14 cellular contexts compared by ENCODE assay signal in the genomic region with DNA sequence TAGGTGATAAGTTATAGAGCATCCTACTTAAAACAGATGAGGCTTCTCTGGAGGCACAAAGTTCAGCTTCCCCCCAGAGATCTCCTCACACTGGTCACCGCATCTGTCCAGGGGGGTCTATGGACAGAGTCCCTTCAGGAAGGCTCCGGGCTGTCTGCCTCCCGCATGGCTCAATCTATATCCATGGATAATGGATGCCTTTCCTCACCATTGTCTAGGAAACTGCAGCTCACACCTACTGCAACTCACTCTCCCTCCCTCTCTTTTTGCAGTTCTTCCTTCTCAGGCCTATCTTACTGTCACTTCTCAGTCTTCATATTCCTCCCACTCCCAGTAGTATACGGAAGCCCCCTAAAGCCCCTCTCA.
DNase-seq lines count a peak whose midpoint lies in the region; FAIRE-seq and TF ChIP-seq lines count a peak whose summit lies in the region.
"Had no signal": no experiment of that assay in that cellular context is flagged by ENCODE, and none has a peak within 500 bp of the region (broad histone marks: within the 10 kb centered on the region; RNA-seq: fewer than 3 reads in every experiment).

No MANE protein-coding gene starts in this region.

- H3K27ac Mint-ChIP-seq in H9 (peak overlapping the region; percentile 32 to 92 (median 69); a peak in 6 of 7 replicates), nephron progenitor cell (peak overlapping the region; percentile 57)

- H3K23me2 ChIP-seq in H9 (ENCODE audit: insufficient read length, low read depth, low read length, poor library complexity, severe bottlenecking) (no peaks in the 10 kb centered on the region), H1 (ENCODE audit: low read depth, low read length) (no peaks in the 10 kb centered on the region)

- POLR2A ChIA-PET in H1 (lab: Charles Lee; ENCODE audit: partially characterized antibody) = no interaction called here

- H3K4ac ChIP-seq in H9 (ENCODE audit: low read depth, low read length) (no peak overlapping the region), H1 (replicated peaks; ENCODE audit: insufficient read length, low read depth, low read length) (no peak overlapping the region)

- H3K27ac ChIP-seq in H9 (ENCODE audit: insufficient read length, low read depth, low read length) (no peak overlapping the region), H1 (ENCODE audit: low read depth, low read length) (no peak overlapping the region; the same call in 1 of the 2 replicates)

- H3K36me3 Mint-ChIP-seq in H9 (ENCODE audit: insufficient read depth in 1 of 3, low read depth in 3 of 3) (peaks cover 0 to 5% (median 0%) of the 10 kb centered on the region in 3 experiments; a peak in 3 of 7 replicates), nephron progenitor cell (ENCODE audit: low read depth) (no peaks in the 10 kb centered on the region)

- H2BK15ac ChIP-seq in H9 (ENCODE audit: low read depth, low read length) (no peak overlapping the region), H1 (ENCODE audit: low read length) (no peak overlapping the region; the same call in 1 of the 2 replicates)

- H2AK5ac ChIP-seq in H9 (ENCODE audit: insufficient read length, low read length) = no peak overlapping the region
- no peak overlapping the region for H2AK5ac ChIP-seq in H1 (ENCODE audit: low read depth, low read length)

- H3K36me3 ChIP-seq in NT2/D1 (ENCODE audit: insufficient read depth, insufficient read length, low read length) = no peaks in the 10 kb centered on the region
- no peaks in the 10 kb centered on the region for H3K36me3 ChIP-seq in H1 (ENCODE audit: control insufficient read depth in 2 of 4, insufficient read depth in 4 of 4, low read length in 3 of 4)

- H3K9me3 ChIP-seq in H9 (ENCODE audit: control insufficient read depth, low read depth, low read length) = no peaks in the 10 kb centered on the region
- H3K9me3 ChIP-seq in NT2/D1 (ENCODE audit: insufficient read depth, low read length) = no peaks in the 10 kb centered on the region
- no peaks in the 10 kb centered on the region for H3K9me3 ChIP-seq in H1 (ENCODE audit: insufficient read depth in 2 of 2, low read depth in 1 of 2, low read length in 1 of 2)

- no peak overlapping the region for H3T11ph ChIP-seq in H9 (ENCODE audit: low read length)

- H2BK20ac ChIP-seq in H9 (ENCODE audit: low read depth, low read length, poor library complexity, severe bottlenecking) = no peak overlapping the region
- H2BK20ac ChIP-seq in H1 (ENCODE audit: low read length) = peak overlapping the region; percentile 78; the same call in 1 of the 2 replicates

- peaks cover 1 to 4% of the 10 kb centered on the region in 2 experiments; a peak in 4 of 5 replicates for H3K9me3 Mint-ChIP-seq in H9
- peaks cover 5% of the 10 kb centered on the region for H3K9me3 Mint-ChIP-seq in nephron progenitor cell

- H3K9ac ChIP-seq in H9 (ENCODE audit: extremely low read depth, insufficient read length, low read length) = no peak overlapping the region
- H3K9ac ChIP-seq in NT2/D1 (ENCODE audit: insufficient read length, low read depth) = no peak overlapping the region
- H3K9ac ChIP-seq in H1 (replicated peaks in 1 of 4; ENCODE audit: extremely low read depth in 1 of 4, low read depth in 3 of 4, low read length in 3 of 4) = no peak overlapping the region

- H2BK12ac ChIP-seq in H9 (ENCODE audit: insufficient read length, low read depth, low read length) = no peak overlapping the region
- peak overlapping the region; percentile 28; the same call in 1 of the 2 replicates for H2BK12ac ChIP-seq in H1 (ENCODE audit: low read depth, low read length)

- H3K4me3 ChIP-seq in NT2/D1 (ENCODE audit: insufficient read length, low read depth) = no peak overlapping the region
- H3K4me3 ChIP-seq in H1 (ENCODE audit: extremely low read depth in 1 of 4, insufficient read depth in 2 of 4, low read depth in 3 of 4, low read length in 4 of 4) = 0 out of 8 replicates have a peak overlapping the region, but pooled peaks of 1 of the 4 experiments have one; percentile 15

- H4K5ac ChIP-seq in H9 (ENCODE audit: insufficient read length, low read depth, low read length) (no peak overlapping the region), H1 (ENCODE audit: insufficient read length, low read depth, low read length) (no peak overlapping the region)

- TF ChIP-seq RAD21 in H1 (IDR thresholded peaks at IDR 0.05 in 1 of 2, conservative IDR thresholded peaks at IDR 0.05 in 1 of 2; ENCODE audit: low read depth in 2 of 2, low read length in 2 of 2) = no peak

- peak overlapping the region; percentile 0 to 8; a peak in 2 of 5 replicates for H3K4me3 Mint-ChIP-seq in H9
- H3K4me3 Mint-ChIP-seq in nephron progenitor cell = no peak overlapping the region

- H4K8ac ChIP-seq in H9 (replicated peaks; ENCODE audit: insufficient read length, low read depth, low read length) = no peak overlapping the region
- no peak overlapping the region for H4K8ac ChIP-seq in H1 (ENCODE audit: extremely low read depth, insufficient read depth, low read length)

- no peak for TF ChIP-seq EP300 in H1 (IDR thresholded peaks at IDR 0.05; ENCODE audit: borderline replicate concordance in 1 of 2, low read depth in 2 of 2, low read length in 2 of 2)

- H2BK5ac ChIP-seq in H9 (ENCODE audit: insufficient read length, low read length) (no peak overlapping the region), H1 (ENCODE audit: low read depth, low read length) (peak overlapping the region; percentile 16; the same call in 1 of the 2 replicates)

- H3K79me2 ChIP-seq in H9 (ENCODE audit: insufficient read depth, low read length) = no peaks in the 10 kb centered on the region
- H3K79me2 ChIP-seq in H1 (ENCODE audit: control insufficient read depth in 1 of 2, insufficient read depth in 2 of 2, low read length in 2 of 2) = no peaks in the 10 kb centered on the region

- H3K18ac ChIP-seq in H9 (ENCODE audit: insufficient read length, low read depth, low read length) (no peak overlapping the region), H1 (ENCODE audit: extremely low read depth, low read length) (no peak overlapping the region; the same call in 1 of the 2 replicates)

- H3K4me2 ChIP-seq in H9 (ENCODE audit: insufficient read depth, insufficient read length, low read length) = no peak overlapping the region
- H3K4me2 ChIP-seq in H1 (ENCODE audit: insufficient read depth in 1 of 2, low read depth in 2 of 2, low read length in 2 of 2) = peak overlapping the region; percentile 21 to 45; a peak in 2 of 4 replicates

- H3K23ac ChIP-seq in H9 (ENCODE audit: insufficient read length, low read depth, low read length) = no peak overlapping the region
- H3K23ac ChIP-seq in H1 (ENCODE audit: insufficient read length) = no peak overlapping the region

- H2AFZ ChIP-seq in H9 (ENCODE audit: low read length) = no peak overlapping the region
- peak overlapping the region; percentile 54; the same call in 1 of the 2 replicates for H2AFZ ChIP-seq in H1 (ENCODE audit: low read length)

- H4K20me1 ChIP-seq in H9 (ENCODE audit: control insufficient read depth, insufficient read depth, insufficient read length) (no peaks in the 10 kb centered on the region), H1 (replicated peaks in 1 of 2; ENCODE audit: control insufficient read depth in 1 of 2, insufficient read depth in 2 of 2, low read length in 2 of 2) (no peaks in the 10 kb centered on the region)

- H3K4me1 Mint-ChIP-seq in H9 (peaks cover 37 to 46% of the 10 kb centered on the region in 2 experiments), nephron progenitor cell (peaks cover 16% of the 10 kb centered on the region)

- CTCF ChIA-PET in H1 (lab: Charles Lee; ENCODE audit: partially characterized antibody) = interaction anchor here (0.7 to 1.9 kb wide), 4 partner anchors 12 to 338 kb away, joined by 3 to 9 read pairs (median 4); no protein-coding TSS in a partner anchor

- H3K4me1 ChIP-seq in H9 (ENCODE audit: insufficient read depth, low read length) (peaks cover 7% of the 10 kb centered on the region; the same call in 1 of the 2 replicates), NT2/D1 (ENCODE audit: insufficient read depth, insufficient read length) (no peaks in the 10 kb centered on the region), H1 (replicated peaks in 1 of 4; ENCODE audit: control insufficient read depth in 3 of 4, insufficient read depth in 4 of 4, low read length in 3 of 4) (peaks cover 0 to 12% (median 4%) of the 10 kb centered on the region in 4 experiments; a peak in 6 of 7 replicates)

- H3K27me3 ChIP-seq in H9 (ENCODE audit: insufficient read depth, low read length) (no peaks in the 10 kb centered on the region), NT2/D1 (ENCODE audit: insufficient read depth, insufficient read length) (no peaks in the 10 kb centered on the region), H1 (replicated peaks in 1 of 4; ENCODE audit: control insufficient read depth in 3 of 4, extremely low read depth in 1 of 4, insufficient read depth in 3 of 4, low read length in 3 of 4) (no peaks in the 10 kb centered on the region)

- TF ChIP-seq CTCF in H9 (conservative IDR thresholded peaks at IDR 0.05) = no peak
- no peak for TF ChIP-seq CTCF in H1 (IDR thresholded peaks at IDR 0.05; ENCODE audit: control extremely low read depth in 1 of 3, insufficient read depth in 1 of 3, low read depth in 1 of 3, low read length in 3 of 3)
- no peak for TF ChIP-seq CTCF in nephron progenitor cell (IDR thresholded peaks at IDR 0.05)

- no CpG with 5 or more reads among the region's 4 CpGs for WGBS in H9 (ENCODE audit: extremely low coverage, insufficient read length, low lambda C conversion rate)
- 62% methylated on average over 4 of the region's 4 CpGs; no CpG with 5 or more reads in 1 of the 2 experiments for WGBS in H1 (ENCODE audit: extremely low coverage in 1 of 2, insufficient coverage in 1 of 2, insufficient read length in 1 of 2, insufficient replicate concordance in 2 of 2, low coverage in 1 of 2, low lambda C conversion rate in 2 of 2, missing lambda C conversion rate in 1 of 2), 2 experiments

- no peak overlapping the region for H2BK120ac ChIP-seq in H9 (ENCODE audit: low read depth, low read length, poor library complexity, severe bottlenecking)
- H2BK120ac ChIP-seq in H1 (replicated peaks; ENCODE audit: low read depth, low read length) = peak overlapping the region; percentile 3

- TF ChIP-seq POLR2A in H1 (IDR thresholded peaks at IDR 0.05; ENCODE audit: control extremely low read depth in 1 of 2, low read depth in 2 of 2, low read length in 2 of 2) = no peak

- no peak overlapping the region for H3K56ac ChIP-seq in H9 (ENCODE audit: insufficient read length, low read depth, low read length)
- H3K56ac ChIP-seq in H1 (replicated peaks; ENCODE audit: insufficient read length, low read depth, low read length) = no peak overlapping the region

- FAIRE-seq in H1 (lab: Jason Lieb, UNC) = peak; percentile 68

- H4K91ac ChIP-seq in H9 (ENCODE audit: insufficient read length, low read depth, low read length) (no peak overlapping the region), H1 (replicated peaks; ENCODE audit: insufficient read length, low read length) (peak overlapping the region; percentile 68)

- H3K14ac ChIP-seq in H9 (ENCODE audit: insufficient read depth, low read length) (no peak overlapping the region), H1 (ENCODE audit: insufficient read length) (no peak overlapping the region)

- H3K27me3 Mint-ChIP-seq in H9 (ENCODE audit: low read depth) (peaks cover 11% of the 10 kb centered on the region; the same call in 1 of the 2 replicates), nephron progenitor cell (ENCODE audit: low read depth, poor library complexity) (peaks cover 26% of the 10 kb centered on the region)

- H3K79me1 ChIP-seq in H9 (ENCODE audit: insufficient read depth, low read depth, low read length, poor library complexity, severe bottlenecking) (no peaks in the 10 kb centered on the region), H1 (ENCODE audit: low read depth, low read length) (no peaks in the 10 kb centered on the region)

- DNase-seq in H9 (no peak), NT2/D1 (ENCODE audit: low read depth, low spot score) (peak; percentile 40), H1 (ENCODE audit: low read depth in 1 of 2, low spot score in 2 of 2) (no peak), nephron progenitor cell (no peak), nucleus accumbens (lab: John Stamatoyannopoulos, UW) (no peak), EL (no peak)
- DNase-seq in effector CD4-positive, alpha-beta T cell = no peak
- DNase-seq: COR-L47, KBM-7, MV-4-11, NCI-H1417, NCI-H2029 treated with DMSO at 0.1 percent for 48 hours, NCI-H2171 treated with DMSO at 0.1 percent for 48 hours, NCI-H748 treated with DMSO at 0.1 percent for 48 hours had no signal
